1 cellular context compared by ENCODE assay signal in genomic region chr2:219627105-219628100, GRCh38.
A peak's percentile ranks its signal among the peaks of the same experiment; 100 is the strongest.
TF ChIP-seq lines count a peak whose summit lies in the region.

A gene with protein sequence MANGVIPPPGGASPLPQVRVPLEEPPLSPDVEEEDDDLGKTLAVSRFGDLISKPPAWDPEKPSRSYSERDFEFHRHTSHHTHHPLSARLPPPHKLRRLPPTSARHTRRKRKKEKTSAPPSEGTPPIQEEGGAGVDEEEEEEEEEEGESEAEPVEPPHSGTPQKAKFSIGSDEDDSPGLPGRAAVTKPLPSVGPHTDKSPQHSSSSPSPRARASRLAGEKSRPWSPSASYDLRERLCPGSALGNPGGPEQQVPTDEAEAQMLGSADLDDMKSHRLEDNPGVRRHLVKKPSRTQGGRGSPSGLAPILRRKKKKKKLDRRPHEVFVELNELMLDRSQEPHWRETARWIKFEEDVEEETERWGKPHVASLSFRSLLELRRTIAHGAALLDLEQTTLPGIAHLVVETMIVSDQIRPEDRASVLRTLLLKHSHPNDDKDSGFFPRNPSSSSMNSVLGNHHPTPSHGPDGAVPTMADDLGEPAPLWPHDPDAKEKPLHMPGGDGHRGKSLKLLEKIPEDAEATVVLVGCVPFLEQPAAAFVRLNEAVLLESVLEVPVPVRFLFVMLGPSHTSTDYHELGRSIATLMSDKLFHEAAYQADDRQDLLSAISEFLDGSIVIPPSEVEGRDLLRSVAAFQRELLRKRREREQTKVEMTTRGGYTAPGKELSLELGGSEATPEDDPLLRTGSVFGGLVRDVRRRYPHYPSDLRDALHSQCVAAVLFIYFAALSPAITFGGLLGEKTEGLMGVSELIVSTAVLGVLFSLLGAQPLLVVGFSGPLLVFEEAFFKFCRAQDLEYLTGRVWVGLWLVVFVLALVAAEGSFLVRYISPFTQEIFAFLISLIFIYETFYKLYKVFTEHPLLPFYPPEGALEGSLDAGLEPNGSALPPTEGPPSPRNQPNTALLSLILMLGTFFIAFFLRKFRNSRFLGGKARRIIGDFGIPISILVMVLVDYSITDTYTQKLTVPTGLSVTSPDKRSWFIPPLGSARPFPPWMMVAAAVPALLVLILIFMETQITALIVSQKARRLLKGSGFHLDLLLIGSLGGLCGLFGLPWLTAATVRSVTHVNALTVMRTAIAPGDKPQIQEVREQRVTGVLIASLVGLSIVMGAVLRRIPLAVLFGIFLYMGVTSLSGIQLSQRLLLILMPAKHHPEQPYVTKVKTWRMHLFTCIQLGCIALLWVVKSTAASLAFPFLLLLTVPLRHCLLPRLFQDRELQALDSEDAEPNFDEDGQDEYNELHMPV (plus strand): TSS chr2:219627630. CDS start chr2:219627993, 363 bp downstream.

TF ChIP-seq in K562, 482 proteins besides CTCF, POLR2A, EP300 and RAD21 (continued from another document):
- peak; percentile 66 to 87; a peak in 3 of 4 replicates for TF ChIP-seq UBTF (IDR thresholded peaks at IDR 0.05; ENCODE audit: borderline replicate concordance in 1 of 2, low read depth in 2 of 2, low read length in 2 of 2)
- TF ChIP-seq ZBTB7A (IDR thresholded peaks at IDR 0.05; ENCODE audit: borderline replicate concordance, control insufficient read depth, low read depth, low read length) = peak; percentile 12; the same call in 1 of the 2 replicates
- TF ChIP-seq ZFX (CRISPR knock-in tag; IDR thresholded peaks at IDR 0.05) = 0 out of 2 replicates have a peak, but pooled peaks have one; percentile 13
- TF ChIP-seq CXXC5 (CRISPR knock-in tag; IDR thresholded peaks at IDR 0.05) = peak; percentile 51; the same call in 1 of the 2 replicates
- TF ChIP-seq NONO (IDR thresholded peaks at IDR 0.05; ENCODE audit: low read depth in 2 of 2, low read length in 1 of 2) = 0 out of 4 replicates have a peak, but pooled peaks of 1 of the 2 experiments have one; percentile 27
- peak in 1 of 2 experiments; percentile 24; a peak in 2 of 4 replicates for TF ChIP-seq NRF1 (conservative IDR thresholded peaks at IDR 0.05 in 1 of 2, IDR thresholded peaks at IDR 0.05 in 1 of 2)
- TF ChIP-seq EGR1 (conservative IDR thresholded peaks at IDR 0.05) = peak; percentile 59
- peak; percentile 25; the same call in 1 of the 2 replicates for TF ChIP-seq PHF8 (IDR thresholded peaks at IDR 0.05; ENCODE audit: borderline replicate concordance, low read length)
- TF ChIP-seq ESRRA (IDR thresholded peaks at IDR 0.05; ENCODE audit: borderline replicate concordance, low read depth) = peak; percentile 8; the same call in 1 of the 2 replicates
- TF ChIP-seq, protein P1, sequence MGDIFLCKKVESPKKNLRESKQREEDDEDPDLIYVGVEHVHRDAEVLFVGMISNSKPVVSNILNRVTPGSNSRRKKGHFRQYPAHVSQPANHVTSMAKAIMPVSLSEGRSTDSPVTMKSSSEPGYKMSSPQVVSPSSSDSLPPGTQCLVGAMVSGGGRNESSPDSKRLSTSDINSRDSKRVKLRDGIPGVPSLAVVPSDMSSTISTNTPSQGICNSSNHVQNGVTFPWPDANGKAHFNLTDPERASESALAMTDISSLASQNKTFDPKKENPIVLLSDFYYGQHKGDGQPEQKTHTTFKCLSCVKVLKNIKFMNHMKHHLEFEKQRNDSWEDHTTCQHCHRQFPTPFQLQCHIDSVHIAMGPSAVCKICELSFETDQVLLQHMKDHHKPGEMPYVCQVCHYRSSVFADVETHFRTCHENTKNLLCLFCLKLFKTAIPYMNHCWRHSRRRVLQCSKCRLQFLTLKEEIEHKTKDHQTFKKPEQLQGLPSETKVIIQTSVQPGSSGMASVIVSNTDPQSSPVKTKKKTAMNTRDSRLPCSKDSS (IDR thresholded peaks at IDR 0.05; ENCODE audit: low read depth, partially characterized antibody) = no peak
- TF ChIP-seq, protein P2, sequence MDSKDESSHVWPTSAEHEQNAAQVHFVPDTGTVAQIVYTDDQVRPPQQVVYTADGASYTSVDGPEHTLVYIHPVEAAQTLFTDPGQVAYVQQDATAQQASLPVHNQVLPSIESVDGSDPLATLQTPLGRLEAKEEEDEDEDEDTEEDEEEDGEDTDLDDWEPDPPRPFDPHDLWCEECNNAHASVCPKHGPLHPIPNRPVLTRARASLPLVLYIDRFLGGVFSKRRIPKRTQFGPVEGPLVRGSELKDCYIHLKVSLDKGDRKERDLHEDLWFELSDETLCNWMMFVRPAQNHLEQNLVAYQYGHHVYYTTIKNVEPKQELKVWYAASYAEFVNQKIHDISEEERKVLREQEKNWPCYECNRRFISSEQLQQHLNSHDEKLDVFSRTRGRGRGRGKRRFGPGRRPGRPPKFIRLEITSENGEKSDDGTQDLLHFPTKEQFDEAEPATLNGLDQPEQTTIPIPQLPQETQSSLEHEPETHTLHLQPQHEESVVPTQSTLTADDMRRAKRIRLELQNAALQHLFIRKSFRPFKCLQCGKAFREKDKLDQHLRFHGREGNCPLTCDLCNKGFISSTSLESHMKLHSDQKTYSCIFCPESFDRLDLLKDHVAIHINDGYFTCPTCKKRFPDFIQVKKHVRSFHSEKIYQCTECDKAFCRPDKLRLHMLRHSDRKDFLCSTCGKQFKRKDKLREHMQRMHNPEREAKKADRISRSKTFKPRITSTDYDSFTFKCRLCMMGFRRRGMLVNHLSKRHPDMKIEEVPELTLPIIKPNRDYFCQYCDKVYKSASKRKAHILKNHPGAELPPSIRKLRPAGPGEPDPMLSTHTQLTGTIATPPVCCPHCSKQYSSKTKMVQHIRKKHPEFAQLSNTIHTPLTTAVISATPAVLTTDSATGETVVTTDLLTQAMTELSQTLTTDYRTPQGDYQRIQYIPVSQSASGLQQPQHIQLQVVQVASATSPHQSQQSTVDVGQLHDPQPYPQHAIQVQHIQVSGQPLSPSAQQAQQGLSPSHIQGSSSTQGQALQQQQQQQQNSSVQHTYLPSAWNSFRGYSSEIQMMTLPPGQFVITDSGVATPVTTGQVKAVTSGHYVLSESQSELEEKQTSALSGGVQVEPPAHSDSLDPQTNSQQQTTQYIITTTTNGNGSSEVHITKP (IDR thresholded peaks at IDR 0.05; ENCODE audit: partially characterized antibody) = peak; percentile 84
- TF ChIP-seq, protein P3, sequence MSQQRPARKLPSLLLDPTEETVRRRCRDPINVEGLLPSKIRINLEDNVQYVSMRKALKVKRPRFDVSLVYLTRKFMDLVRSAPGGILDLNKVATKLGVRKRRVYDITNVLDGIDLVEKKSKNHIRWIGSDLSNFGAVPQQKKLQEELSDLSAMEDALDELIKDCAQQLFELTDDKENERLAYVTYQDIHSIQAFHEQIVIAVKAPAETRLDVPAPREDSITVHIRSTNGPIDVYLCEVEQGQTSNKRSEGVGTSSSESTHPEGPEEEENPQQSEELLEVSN (IDR thresholded peaks at IDR 0.05; ENCODE audit: borderline replicate concordance in 1 of 2, extremely low read depth in 1 of 2, insufficient read depth in 1 of 2, insufficient read length in 1 of 2, low read depth in 1 of 2, low read length in 1 of 2, poor library complexity in 1 of 2, severe bottlenecking in 1 of 2) = peak in 1 of 2 experiments; percentile 46
- TF ChIP-seq FOXA1 (IDR thresholded peaks at IDR 0.05; ENCODE audit: borderline replicate concordance) = no peak
